23 cellular contexts compared by ENCODE assay signal in the genomic region with DNA sequence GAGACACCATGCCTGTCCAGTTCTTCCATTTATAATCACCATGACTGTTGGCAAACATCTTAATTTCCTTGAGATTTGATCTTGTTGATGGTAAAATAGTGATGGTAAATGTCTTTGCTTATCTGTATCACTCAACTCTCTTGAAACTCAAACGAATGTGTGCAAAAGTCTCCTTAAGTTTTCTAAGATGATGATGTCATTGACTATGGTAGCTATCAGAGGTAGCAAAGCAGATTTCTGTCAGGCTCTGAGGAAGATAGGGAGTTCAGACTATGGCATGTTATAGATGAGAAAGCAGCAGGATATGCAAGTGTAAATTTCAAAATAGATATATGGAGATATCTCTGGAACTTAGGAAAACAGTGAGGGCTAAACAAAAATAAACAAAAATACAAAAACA.
"Had no signal": no experiment of that assay in that cellular context is flagged by ENCODE, and none has a peak within 500 bp of the region (broad histone marks: within the 10 kb centered on the region; RNA-seq: fewer than 3 reads in every experiment).

No MANE protein-coding gene starts in this region.

- H3K27ac ChIP-seq: coronary artery, gastroesophageal sphincter, heart left ventricle, psoas muscle, stomach, testis had no signal

- ATAC-seq: activated CD8-positive, alpha-beta memory T cell treated with anti-CD3 and anti-CD28 coated beads, Interleukin-2, amount 10 ng/mL, durations not matched to agents 7 days and 5 days; esophagus mucosa; gastroesophageal sphincter; heart left ventricle; left lobe of liver; psoas muscle; right cardiac atrium; stimulated activated effector memory CD8-positive, alpha-beta T cell treated with anti-CD3 and anti-CD28 coated beads, Interleukin-12 subunit alpha, Interleukin-12 subunit beta, amount 100 ng/mL, for 72 hours had no signal

- H3K27me3 ChIP-seq: gastroesophageal sphincter, heart left ventricle, stomach, testis had no signal

- FAIRE-seq: endometrium, kidney, small intestine had no signal

- H3K4me1 ChIP-seq: gastroesophageal sphincter, psoas muscle, testis had no signal

- DNase-seq: activated CD4-positive, alpha-beta memory T cell treated with anti-CD3 and anti-CD28 coated beads, Interleukin-2, amount 10 ng/mL, durations not matched to agents 7 days and 5 days; activated CD4-positive, alpha-beta T cell treated with anti-CD3 and anti-CD28 coated beads for 48 hours; activated CD4-positive, CD25-positive, alpha-beta regulatory T cell; activated CD8-positive, alpha-beta memory T cell treated with anti-CD3 and anti-CD28 coated beads, Interleukin-2, amount 10 ng/mL, durations not matched to agents 7 days and 5 days; activated naive CD4-positive, alpha-beta T cell; activated naive CD8-positive, alpha-beta T cell treated with anti-CD3 and anti-CD28 coated beads, Interleukin-2, amount 10 ng/mL, durations not matched to agents 7 days and 5 days; heart left ventricle; kidney; midbrain; psoas muscle; right cardiac atrium; small intestine; stimulated activated CD4-positive, alpha-beta T cell treated with anti-CD3 and anti-CD28 coated beads, Interleukin-4, amount 100 ng/mL, for 24 hours; stomach; T1000; testis had no signal

- H3K4me3 ChIP-seq: coronary artery, gastroesophageal sphincter, heart left ventricle, lung, psoas muscle, stomach, testis had no signal

- H3K9me3 ChIP-seq: psoas muscle, stomach, testis had no signal

- H3K36me3 ChIP-seq: gastroesophageal sphincter, heart left ventricle, stomach had no signal
